In the genomic region with DNA sequence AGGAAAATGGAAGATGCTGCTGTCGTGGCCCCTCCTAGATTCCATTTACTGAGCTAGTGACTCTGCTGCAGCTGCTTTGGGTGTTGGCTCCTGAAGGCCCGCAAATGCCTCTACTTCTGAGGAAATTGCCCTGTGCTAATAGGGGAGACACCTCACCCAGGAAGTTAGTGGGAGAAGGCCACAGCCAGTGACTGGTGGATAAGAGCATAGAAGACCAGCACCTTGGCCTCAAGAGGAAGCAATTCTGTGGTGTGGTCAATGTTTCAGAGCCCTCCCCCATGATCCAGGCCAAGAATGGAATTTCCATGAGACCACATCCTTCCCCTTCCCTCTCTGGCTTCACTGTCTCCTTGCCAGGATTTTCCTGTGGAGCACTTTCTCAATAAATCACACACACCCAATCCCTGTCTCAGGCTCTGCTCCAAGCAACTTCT, we compare ENCODE assay signal across 13 cellular contexts. TPM values are rescaled to one million over a fixed set of nuclear protein-coding genes. Genes with fewer than 3 reads are reported as not detected.
DNase-seq lines count a peak whose midpoint lies in the region; ATAC-seq, FAIRE-seq and TF ChIP-seq lines count a peak whose summit lies in the region.
"Had no signal": no experiment of that assay in that cellular context is flagged by ENCODE, and none has a peak within 500 bp of the region (broad histone marks: within the 10 kb centered on the region; RNA-seq: fewer than 3 reads in every experiment).

No MANE protein-coding gene starts in this region.

- no peaks in the 10 kb centered on the region for H4K20me1 ChIP-seq in HCT116 (ENCODE audit: insufficient read depth)

- H2AFZ ChIP-seq in HCT116 (ENCODE audit: low read depth, low read length, poor library complexity, severe bottlenecking), result no peak overlapping the region

- H3K36me3 Mint-ChIP-seq in stimulated activated effector memory CD8-positive, alpha-beta T cell treated with anti-CD3 and anti-CD28 coated beads, Interleukin-12 subunit alpha, Interleukin-12 subunit beta, amount 100 ng/mL, for 72 hours, result no peaks in the 10 kb centered on the region

- H3K79me2 ChIP-seq in HCT116 (ENCODE audit: insufficient read depth, low read length), result no peaks in the 10 kb centered on the region

- in situ Hi-C loops in SK-MEL-5 (cut with HindIII; ENCODE audit: low pct_unique_long_range_greater_than_20kb, low sequenced_read_pairs), result no loop called here

- H3K9me3 Mint-ChIP-seq in stimulated activated effector memory CD8-positive, alpha-beta T cell treated with anti-CD3 and anti-CD28 coated beads, Interleukin-12 subunit alpha, Interleukin-12 subunit beta, amount 100 ng/mL, for 72 hours, result no peaks in the 10 kb centered on the region
- H3K9me3 Mint-ChIP-seq: stimulated activated naive CD8-positive, alpha-beta T cell treated with anti-CD3 and anti-CD28 coated beads, Interleukin-15, amount 100 ng/mL, for 72 hours had no signal

- ATAC-seq in HCT116 (peak; percentile 27), pancreas (peak; percentile 23 to 67 (median 56)), HG03460 (IDR thresholded peaks at IDR 0.05; ENCODE audit: unreplicated experiment) (no peak)
- ATAC-seq in stimulated activated effector memory CD8-positive, alpha-beta T cell treated with anti-CD3 and anti-CD28 coated beads, Interleukin-12 subunit alpha, Interleukin-12 subunit beta, amount 100 ng/mL, for 72 hours, result no peak
- ATAC-seq: stimulated activated naive CD8-positive, alpha-beta T cell treated with anti-CD3 and anti-CD28 coated beads, Interleukin-15, amount 100 ng/mL, for 72 hours had no signal

- H3K27me3 ChIP-seq in HCT116 (ENCODE audit: insufficient read depth, low read length) (no peaks in the 10 kb centered on the region), pancreas (no peaks in the 10 kb centered on the region)

- no peak for TF ChIP-seq POLR2A in HCT116 (IDR thresholded peaks at IDR 0.05; ENCODE audit: borderline replicate concordance, extremely low read depth, insufficient read depth, insufficient read length)

- WGBS in pancreas, 2 donors, result 67 to 76% methylated on average over 2 of the region's 2 CpGs

- FAIRE-seq in pancreas (lab: Jason Lieb, UNC), result no peak
- FAIRE-seq: TTC549 had no signal

- H3K9me3 ChIP-seq in HCT116 (ENCODE audit: control insufficient read depth in 1 of 2, insufficient read depth in 1 of 2, low read depth in 1 of 2, low read length in 2 of 2), result no peaks in the 10 kb centered on the region
- H3K9me3 ChIP-seq in pancreas, result no peaks in the 10 kb centered on the region

- TF ChIP-seq CTCF in HCT116 (IDR thresholded peaks at IDR 0.05 in 2 of 3, conservative IDR thresholded peaks at IDR 0.05 in 1 of 3; ENCODE audit: borderline replicate concordance in 1 of 3, insufficient read depth in 1 of 3, low read depth in 2 of 3, low read length in 2 of 3) (no peak), pancreas (IDR thresholded peaks at IDR 0.05) (no peak)

- intact Hi-C loops in HCT116 (cut with micrococcal nuclease) (no loop called here), pancreas (cut with DNase I) (no loop called here)

- no TSS peak for BruUV-seq in HCT116 (replicated peaks; lab: Mats Ljungman, UMichigan)

- H3K27ac ChIP-seq in HCT116 (ENCODE audit: low read depth, low read length) (no peak overlapping the region), pancreas (peak overlapping the region in 2 of 4 donors; percentile 72 to 80)

- no peak overlapping the region for H3K4me3 ChIP-seq in HCT116 (replicated peaks in 1 of 2; ENCODE audit: low read depth in 1 of 2, low read length in 2 of 2)
- no peak overlapping the region for H3K4me3 ChIP-seq in pancreas

- POLR2A ChIA-PET in HCT116 (lab: Charles Lee), result no interaction called here

- no peak overlapping the region for H3K4me3 Mint-ChIP-seq in stimulated activated effector memory CD8-positive, alpha-beta T cell treated with anti-CD3 and anti-CD28 coated beads, Interleukin-12 subunit alpha, Interleukin-12 subunit beta, amount 100 ng/mL, for 72 hours
- H3K4me3 Mint-ChIP-seq: stimulated activated naive CD8-positive, alpha-beta T cell treated with anti-CD3 and anti-CD28 coated beads, Interleukin-15, amount 100 ng/mL, for 72 hours had no signal

- H3K4me1 Mint-ChIP-seq in stimulated activated effector memory CD8-positive, alpha-beta T cell treated with anti-CD3 and anti-CD28 coated beads, Interleukin-12 subunit alpha, Interleukin-12 subunit beta, amount 100 ng/mL, for 72 hours, result no peaks in the 10 kb centered on the region
- H3K4me1 Mint-ChIP-seq: stimulated activated naive CD8-positive, alpha-beta T cell treated with anti-CD3 and anti-CD28 coated beads, Interleukin-15, amount 100 ng/mL, for 72 hours had no signal

- H3K27ac Mint-ChIP-seq in stimulated activated effector memory CD8-positive, alpha-beta T cell treated with anti-CD3 and anti-CD28 coated beads, Interleukin-12 subunit alpha, Interleukin-12 subunit beta, amount 100 ng/mL, for 72 hours, result no peak overlapping the region
- H3K27ac Mint-ChIP-seq: stimulated activated naive CD8-positive, alpha-beta T cell treated with anti-CD3 and anti-CD28 coated beads, Interleukin-15, amount 100 ng/mL, for 72 hours had no signal

- H3K4me2 ChIP-seq in HCT116 (ENCODE audit: low read length), result peak overlapping the region; percentile 3; the same call in 1 of the 2 replicates

- DNase-seq in HCT116 (ENCODE audit: low read depth, low spot score) (no peak), SK-MEL-5 (ENCODE audit: low read depth, low spot score) (peak; percentile 24), fibroblast of gingiva (ENCODE audit: low read depth) (peak; percentile 56), pancreas (no peak), OCI-M1 (lab: John Stamatoyannopoulos, UW) (no peak), hippocampal formation (lab: John Stamatoyannopoulos, UW) (no peak)
- DNase-seq in stimulated activated effector memory CD8-positive, alpha-beta T cell treated with anti-CD3 and anti-CD28 coated beads, Interleukin-12 subunit alpha, Interleukin-12 subunit beta, amount 100 ng/mL, for 72 hours (ENCODE audit: low spot score in 2 of 2), result no peak
- DNase-seq: activated T-cell treated with anti-CD3 and anti-CD28 coated beads, Interleukin-2, amount 50 U/mL, for 1 hour; DND-41; head of caudate nucleus; stimulated activated naive CD8-positive, alpha-beta T cell treated with anti-CD3 and anti-CD28 coated beads, Interleukin-15, amount 100 ng/mL, for 72 hours had no signal

- H3K4me1 ChIP-seq in HCT116 (ENCODE audit: control insufficient read depth in 1 of 2, insufficient read depth in 2 of 2, low read length in 2 of 2), result peaks cover 2 to 4% of the 10 kb centered on the region in 2 experiments; a peak in 3 of 4 replicates
- peaks cover 8 to 24% (median 21%) of the 10 kb centered on the region in 3 donors for H3K4me1 ChIP-seq in pancreas

- no peak overlapping the region for H3K9ac ChIP-seq in HCT116 (ENCODE audit: low read length)

- CTCF ChIA-PET in HCT116 (lab: Charles Lee), result no interaction called here

- no peaks in the 10 kb centered on the region for H3K9me2 ChIP-seq in HCT116 (ENCODE audit: insufficient read depth)

- H3K36me3 ChIP-seq in HCT116 (ENCODE audit: control insufficient read depth in 1 of 2, insufficient read depth in 2 of 2, low read length in 2 of 2), result no peaks in the 10 kb centered on the region
- H3K36me3 ChIP-seq in pancreas, result no peaks in the 10 kb centered on the region

- RAD21 ChIA-PET in HCT116 (lab: Charles Lee; ENCODE audit: low non-redundant PET in 1 of 2, low total read pairs in 2 of 2, uncharacterized antibody in 2 of 2, unreplicated experiment in 2 of 2), result no interaction called here

- TF ChIP-seq RAD21 in HCT116 (IDR thresholded peaks at IDR 0.05; ENCODE audit: low read depth), result no peak

TF ChIP-seq in HCT116, 20 proteins besides CTCF, POLR2A, EP300 and RAD21:
- TF ChIP-seq ZFX (IDR thresholded peaks at IDR 0.05) (no peak), ELF1 (IDR thresholded peaks at IDR 0.05; ENCODE audit: borderline replicate concordance, low read depth) (no peak)
- TF ChIP-seq, protein P1, sequence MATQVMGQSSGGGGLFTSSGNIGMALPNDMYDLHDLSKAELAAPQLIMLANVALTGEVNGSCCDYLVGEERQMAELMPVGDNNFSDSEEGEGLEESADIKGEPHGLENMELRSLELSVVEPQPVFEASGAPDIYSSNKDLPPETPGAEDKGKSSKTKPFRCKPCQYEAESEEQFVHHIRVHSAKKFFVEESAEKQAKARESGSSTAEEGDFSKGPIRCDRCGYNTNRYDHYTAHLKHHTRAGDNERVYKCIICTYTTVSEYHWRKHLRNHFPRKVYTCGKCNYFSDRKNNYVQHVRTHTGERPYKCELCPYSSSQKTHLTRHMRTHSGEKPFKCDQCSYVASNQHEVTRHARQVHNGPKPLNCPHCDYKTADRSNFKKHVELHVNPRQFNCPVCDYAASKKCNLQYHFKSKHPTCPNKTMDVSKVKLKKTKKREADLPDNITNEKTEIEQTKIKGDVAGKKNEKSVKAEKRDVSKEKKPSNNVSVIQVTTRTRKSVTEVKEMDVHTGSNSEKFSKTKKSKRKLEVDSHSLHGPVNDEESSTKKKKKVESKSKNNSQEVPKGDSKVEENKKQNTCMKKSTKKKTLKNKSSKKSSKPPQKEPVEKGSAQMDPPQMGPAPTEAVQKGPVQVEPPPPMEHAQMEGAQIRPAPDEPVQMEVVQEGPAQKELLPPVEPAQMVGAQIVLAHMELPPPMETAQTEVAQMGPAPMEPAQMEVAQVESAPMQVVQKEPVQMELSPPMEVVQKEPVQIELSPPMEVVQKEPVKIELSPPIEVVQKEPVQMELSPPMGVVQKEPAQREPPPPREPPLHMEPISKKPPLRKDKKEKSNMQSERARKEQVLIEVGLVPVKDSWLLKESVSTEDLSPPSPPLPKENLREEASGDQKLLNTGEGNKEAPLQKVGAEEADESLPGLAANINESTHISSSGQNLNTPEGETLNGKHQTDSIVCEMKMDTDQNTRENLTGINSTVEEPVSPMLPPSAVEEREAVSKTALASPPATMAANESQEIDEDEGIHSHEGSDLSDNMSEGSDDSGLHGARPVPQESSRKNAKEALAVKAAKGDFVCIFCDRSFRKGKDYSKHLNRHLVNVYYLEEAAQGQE (IDR thresholded peaks at IDR 0.05; ENCODE audit: low read depth), result no peak

RNA-seq across cellular contexts. Expression of a gene that starts 25.0 kb away (rescaled TPM):
- total RNA-seq in HCT116 (2021; ENCODE audit: unreplicated experiment) (3.7 TPM), pancreas (10 to 100 TPM in 1 of 6 donors, 1 to 10 TPM in 5; 4.3 to 10.5 (median 6.2) TPM)
- 1.5 and 1.7 TPM in 2 replicates for polyA plus RNA-seq in HCT116 (2012)
- 3.1 and 3.4 TPM in 2 replicates for total RNA-seq in SK-MEL-5 (2014; rRNA removed; shearing (Covaris generic))
- 7.2 and 10.0 TPM in 2 replicates for polyA plus RNA-seq in SK-MEL-5 (2015; cell fraction: cytosol; rRNA removed)
- polyA plus RNA-seq in SK-MEL-5 (2015; cell fraction: nucleus; rRNA removed), result 2.5 TPM in 2 replicates
- 1 to 10 TPM; 2.0 to 3.9 TPM for polyA plus RNA-seq in pancreas

Comparison
In these comparisons a context has a peak if more than half of its experiments do, and no peak if none do; other contexts are left out.
1. ATAC-seq: peak in HCT116 (single experiment) and pancreas (4 of 4); none in HG03460 (single experiment) and stimulated activated effector memory CD8-positive, alpha-beta T cell treated with anti-CD3 and anti-CD28 coated beads, Interleukin-12 subunit alpha, Interleukin-12 subunit beta, amount 100 ng/mL, for 72 hours (single experiment).
2. DNase-seq: peak in SK-MEL-5 (single experiment) and fibroblast of gingiva (single experiment); none in HCT116 (single experiment), pancreas (0 of 6), OCI-M1 (single experiment), hippocampal formation (0 of 2) and stimulated activated effector memory CD8-positive, alpha-beta T cell treated with anti-CD3 and anti-CD28 coated beads, Interleukin-12 subunit alpha, Interleukin-12 subunit beta, amount 100 ng/mL, for 72 hours (0 of 2).